ENCODE assay signal across 8 cellular contexts in genomic region chr19:42563352-42564210, GRCh38. TPM values are rescaled to one million over a fixed set of nuclear protein-coding genes. Genes with fewer than 3 reads are reported as not detected.
DNase-seq lines count a peak whose midpoint lies in the region; ATAC-seq and TF ChIP-seq lines count a peak whose summit lies in the region.

No MANE protein-coding gene starts in this region.

- H2AFZ ChIP-seq in GM23338 (no peak overlapping the region), smooth muscle cell (ENCODE audit: low read depth) (no peak overlapping the region)

- peaks cover 3% of the 10 kb centered on the region for H3K27me3 Mint-ChIP-seq in GM23338 (ENCODE audit: insufficient read depth, low read depth, poor library complexity)

- DNase-seq in DMS 273 treated with DMSO at 0.1 percent for 48 hours (lab: John Stamatoyannopoulos, UW) (peak; percentile 7), GM23338 (ENCODE audit: low spot score) (peak; percentile 87), NCI-H460 (ENCODE audit: extremely low read depth, low read depth) (peak; percentile 19), ascending aorta (ENCODE audit: low spot score in 2 of 2) (no peak), hepatic stellate cell (ENCODE audit: low spot score) (peak; percentile 60), smooth muscle cell (lab: John Stamatoyannopoulos, UW; ENCODE audit: unreplicated experiment) (no peak), NCI-H1048 (lab: John Stamatoyannopoulos, UW) (no peak)

- TF ChIP-seq CTCF in GM23338 (conservative IDR thresholded peaks at IDR 0.05; ENCODE audit: low read depth in 2 of 2) = peak; percentile 76 to 80
- peak; percentile 37 to 64 (median 62) for TF ChIP-seq CTCF in ascending aorta (IDR thresholded peaks at IDR 0.05)
- peak; percentile 49 for TF ChIP-seq CTCF in smooth muscle cell (IDR thresholded peaks at IDR 0.05; ENCODE audit: borderline replicate concordance, insufficient read depth, poor library complexity, severe bottlenecking)

- 16% methylated on average over 7 of the region's 7 CpGs for WGBS in smooth muscle cell (ENCODE audit: low lambda C conversion rate)

- ATAC-seq in GM23338 (peak; percentile 86), HG03135 (IDR thresholded peaks at IDR 0.05; ENCODE audit: unreplicated experiment) (no peak)

- H3K36me3 ChIP-seq in GM23338 (ENCODE audit: insufficient read depth) (no peaks in the 10 kb centered on the region), ascending aorta (no peaks in the 10 kb centered on the region), smooth muscle cell (ENCODE audit: low read depth) (no peaks in the 10 kb centered on the region)

- no peak overlapping the region for H3K4me2 ChIP-seq in GM23338
- H3K4me2 ChIP-seq in smooth muscle cell = no peak overlapping the region

- H3K27ac Mint-ChIP-seq in GM23338 = no peak overlapping the region

- H3K4me1 ChIP-seq in GM23338 (ENCODE audit: insufficient read depth) = peaks cover 14% of the 10 kb centered on the region
- H3K4me1 ChIP-seq in ascending aorta = peaks cover 0 to 7% of the 10 kb centered on the region in 2 donors
- H3K4me1 ChIP-seq in smooth muscle cell (ENCODE audit: low read depth) = no peaks in the 10 kb centered on the region

- no peaks in the 10 kb centered on the region; the same call in 2 of the 3 replicates for H3K9me3 Mint-ChIP-seq in GM23338

- H3K4me3 Mint-ChIP-seq in GM23338 = no peak overlapping the region

- H3K79me2 ChIP-seq in GM23338 (replicated peaks; ENCODE audit: insufficient read depth) = no peaks in the 10 kb centered on the region
- H3K79me2 ChIP-seq in smooth muscle cell (ENCODE audit: low read depth) = no peaks in the 10 kb centered on the region

- no peaks in the 10 kb centered on the region for H3F3A ChIP-seq in GM23338 (replicated peaks; ENCODE audit: low read depth)
- no peaks in the 10 kb centered on the region for H3F3A ChIP-seq in smooth muscle cell (ENCODE audit: low read depth)

- H3K9ac ChIP-seq in smooth muscle cell (ENCODE audit: low read depth) = no peak overlapping the region

- H3K27ac ChIP-seq in GM23338 (ENCODE audit: low read depth) = no peak overlapping the region
- H3K27ac ChIP-seq in ascending aorta = peak overlapping the region in 1 of 2 donors; percentile 22
- no peak overlapping the region for H3K27ac ChIP-seq in smooth muscle cell (ENCODE audit: low read depth)

- no peaks in the 10 kb centered on the region for H3K9me2 ChIP-seq in GM23338 (ENCODE audit: insufficient read depth)

- H3K36me3 Mint-ChIP-seq in GM23338 (ENCODE audit: low read depth) = no peaks in the 10 kb centered on the region

- no peak overlapping the region for H3K4me3 ChIP-seq in GM23338
- H3K4me3 ChIP-seq in ascending aorta = no peak overlapping the region
- no peak overlapping the region for H3K4me3 ChIP-seq in smooth muscle cell

- H3K9me3 ChIP-seq in ascending aorta (no peaks in the 10 kb centered on the region), smooth muscle cell (replicated peaks; ENCODE audit: low read depth) (no peaks in the 10 kb centered on the region)

- H3K4me1 Mint-ChIP-seq in GM23338 = peaks cover 11% of the 10 kb centered on the region

- intact Hi-C loops in ascending aorta (cut with DNase I) = loop anchor here (2.0 kb wide), 1 partner anchor 33 kb away; no protein-coding TSS in a partner anchor

- H4K20me1 ChIP-seq in GM23338 (replicated peaks; ENCODE audit: insufficient read depth) (no peaks in the 10 kb centered on the region), smooth muscle cell (ENCODE audit: low read depth) (no peaks in the 10 kb centered on the region)

- H3K27me3 ChIP-seq in GM23338 (ENCODE audit: insufficient read depth) = no peaks in the 10 kb centered on the region
- H3K27me3 ChIP-seq in ascending aorta = no peaks in the 10 kb centered on the region
- peaks cover 14% of the 10 kb centered on the region for H3K27me3 ChIP-seq in smooth muscle cell (ENCODE audit: low read depth)

TF ChIP-seq in GM23338, 12 proteins besides CTCF, POLR2A, EP300 and RAD21 (continues in another document):
- TF ChIP-seq POLR2AphosphoS5 (IDR thresholded peaks at IDR 0.05; ENCODE audit: low read depth) (no peak), CREB1 (CRISPR knock-in tag; IDR thresholded peaks at IDR 0.05; ENCODE audit: low read depth) (no peak), EZH2phosphoT487 (IDR thresholded peaks at IDR 0.05; ENCODE audit: unreplicated experiment) (no peak), ETS1 (IDR thresholded peaks at IDR 0.05) (no peak), STAT1 (IDR thresholded peaks at IDR 0.05; ENCODE audit: unreplicated experiment) (no peak), NANOG (IDR thresholded peaks at IDR 0.05; ENCODE audit: borderline replicate concordance) (no peak), ZNF462 (CRISPR knock-in tag; IDR thresholded peaks at IDR 0.05) (no peak)

RNA-seq across cellular contexts. Expression of gene CEACAM8, which starts 31.1 kb away (rescaled TPM):
- not detected in 2 replicates for total RNA-seq in GM23338 (2014; rRNA removed; shearing (Covaris generic))
- not detected in 2 replicates for polyA plus RNA-seq in GM23338 (2016; fragmentation: Nextera tagmentation; extraction: Ambion mirVana)
- total RNA-seq in NCI-H460 (2014; rRNA removed; shearing (Covaris generic)) = not detected in 2 replicates
- polyA plus RNA-seq in NCI-H460 (2014; cell fraction: nucleus; rRNA removed) = not detected in 2 replicates
- not detected for total RNA-seq in ascending aorta
- not detected in 2 replicates for total RNA-seq in smooth muscle cell
- not detected in 2 replicates for polyA plus RNA-seq in smooth muscle cell

RNA-seq across cellular contexts. Expression of gene CEACAM1, which starts 35.3 kb away (rescaled TPM):
- total RNA-seq in GM23338 (2014; rRNA removed; shearing (Covaris generic)) = 0.78 and 3.0 TPM in 2 replicates
- polyA plus RNA-seq in GM23338 (2016; fragmentation: Nextera tagmentation; extraction: Ambion mirVana) (0.63 and 1.7 TPM in 2 replicates), smooth muscle cell (0.31 and 1.2 TPM in 2 replicates)
- 0.06 and 0.12 TPM in 2 replicates for total RNA-seq in NCI-H460 (2014; rRNA removed; shearing (Covaris generic))
- polyA plus RNA-seq in NCI-H460 (2014; cell fraction: nucleus; rRNA removed) = not detected in 2 replicates
- total RNA-seq in ascending aorta (not detected), smooth muscle cell (0.36 and 4.5 TPM in 2 replicates)

Comparison
In these comparisons a context has a peak if more than half of its experiments do, and no peak if none do; other contexts are left out.
1. DNase-seq: peak in DMS 273 treated with DMSO at 0.1 percent for 48 hours (single experiment), GM23338 (single experiment), NCI-H460 (single experiment) and hepatic stellate cell (single experiment); none in ascending aorta (0 of 2), smooth muscle cell (single experiment) and NCI-H1048 (single experiment).
2. Peak in every context shown above with its lines, with median percentiles within 50 percentile points of each other: CTCF ChIP-seq.